Comparison of ENCODE assay signal across 19 cellular contexts in the genomic region with DNA sequence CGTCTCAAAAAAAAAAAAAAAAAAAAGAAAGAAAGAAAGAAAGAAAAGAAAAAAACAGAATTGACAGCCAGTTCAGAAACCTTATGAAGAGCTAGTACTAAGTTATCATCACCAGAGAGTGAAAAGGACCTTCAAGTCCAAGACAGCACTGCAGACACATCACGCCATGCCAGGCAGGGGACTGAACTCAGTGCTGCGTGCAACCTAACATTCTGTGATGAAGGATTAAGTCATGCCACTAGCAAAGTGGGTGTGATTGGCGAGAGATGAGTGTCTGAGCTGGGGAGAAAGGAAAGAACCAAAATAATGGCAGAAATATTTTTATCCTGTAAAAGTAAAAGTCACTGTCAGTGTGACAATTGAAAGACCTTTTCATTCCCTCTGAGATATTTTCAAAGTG. TPM values are rescaled to one million over a fixed set of nuclear protein-coding genes. Genes with fewer than 3 reads are reported as not detected.
DNase-seq lines count a peak whose midpoint lies in the region; ATAC-seq and TF ChIP-seq lines count a peak whose summit lies in the region.
"Had no signal": no experiment of that assay in that cellular context is flagged by ENCODE, and none has a peak within 500 bp of the region (broad histone marks: within the 10 kb centered on the region; RNA-seq: fewer than 3 reads in every experiment).

No MANE protein-coding gene starts in this region.

- H4K8ac ChIP-seq in H9 (replicated peaks; ENCODE audit: insufficient read length, low read depth, low read length), result no peak overlapping the region

- H3K27me3 Mint-ChIP-seq in H9 (ENCODE audit: low read depth) (no peaks in the 10 kb centered on the region), neural progenitor cell (ENCODE audit: insufficient read depth, low read depth) (peaks cover 5% of the 10 kb centered on the region)

- H4K91ac ChIP-seq in H9 (ENCODE audit: insufficient read length, low read depth, low read length), result no peak overlapping the region

- H2BK12ac ChIP-seq in H9 (ENCODE audit: insufficient read length, low read depth, low read length), result no peak overlapping the region

- H3T11ph ChIP-seq in H9 (ENCODE audit: low read length), result no peak overlapping the region

- peaks cover 27% of the 10 kb centered on the region for H3F3A ChIP-seq in neural progenitor cell (ENCODE audit: low read depth)

- H3K18ac ChIP-seq in H9 (ENCODE audit: insufficient read length, low read depth, low read length), result no peak overlapping the region

- H3K23ac ChIP-seq in H9 (ENCODE audit: insufficient read length, low read depth, low read length), result no peak overlapping the region

- H4K20me1 ChIP-seq in H9 (ENCODE audit: control insufficient read depth, insufficient read depth, insufficient read length), result no peaks in the 10 kb centered on the region
- H4K20me1 ChIP-seq in OCI-LY3 (ENCODE audit: insufficient read depth, low read length), result no peaks in the 10 kb centered on the region
- H4K20me1 ChIP-seq in neural progenitor cell (ENCODE audit: low read depth), result peaks cover 35% of the 10 kb centered on the region

- H3K79me2 ChIP-seq in H9 (ENCODE audit: insufficient read depth, low read length), result no peaks in the 10 kb centered on the region
- no peaks in the 10 kb centered on the region for H3K79me2 ChIP-seq in OCI-LY3 (ENCODE audit: low read length)
- H3K79me2 ChIP-seq in neural progenitor cell (ENCODE audit: low read depth), result peaks cover 81% of the 10 kb centered on the region

- TF ChIP-seq CTCF in H9 (conservative IDR thresholded peaks at IDR 0.05) (no peak), OCI-LY3 (IDR thresholded peaks at IDR 0.05; ENCODE audit: low read depth, low read length) (no peak), ascending aorta (IDR thresholded peaks at IDR 0.05) (no peak), neural progenitor cell (IDR thresholded peaks at IDR 0.05) (no peak)

- peaks cover 11% of the 10 kb centered on the region for H3K4me1 ChIP-seq in H9 (ENCODE audit: insufficient read depth, low read length)
- H3K4me1 ChIP-seq in OCI-LY3 (ENCODE audit: low read length), result peaks cover 9% of the 10 kb centered on the region
- H3K4me1 ChIP-seq in ascending aorta, result peaks cover 19 to 61% of the 10 kb centered on the region in 2 donors
- peaks cover 27% of the 10 kb centered on the region for H3K4me1 ChIP-seq in neural progenitor cell

- no CpG with 5 or more reads among the region's 4 CpGs for WGBS in H9 (ENCODE audit: extremely low coverage, insufficient read length, low lambda C conversion rate)

- H3K14ac ChIP-seq in H9 (ENCODE audit: insufficient read depth, low read length), result no peak overlapping the region

- H3K27ac Mint-ChIP-seq in H9 (peak overlapping the region in 2 of 3 experiments; percentile 59 to 76; a peak in 2 of 7 replicates), neural progenitor cell (peak overlapping the region; percentile 94)
- H3K27ac Mint-ChIP-seq: B cell; CD8-positive, alpha-beta T cell; HFFc6; IgD-negative memory B cell had no signal

- no peaks in the 10 kb centered on the region for H3K23me2 ChIP-seq in H9 (ENCODE audit: insufficient read length, low read depth, low read length, poor library complexity, severe bottlenecking)

- H3K9me3 ChIP-seq in H9 (ENCODE audit: control insufficient read depth, low read depth, low read length) (no peaks in the 10 kb centered on the region), OCI-LY3 (ENCODE audit: insufficient read depth, low read length) (no peaks in the 10 kb centered on the region), ascending aorta (no peaks in the 10 kb centered on the region), neural progenitor cell (ENCODE audit: low read depth) (no peaks in the 10 kb centered on the region)
- H3K9me3 ChIP-seq: BLaER1 treated with 17β-estradiol and CSF1 and Interleukin-3, amounts not matched to agents 10 nM and 100 nM had no signal

- H3K27me3 ChIP-seq in H9 (ENCODE audit: insufficient read depth, low read length) (no peaks in the 10 kb centered on the region), OCI-LY3 (ENCODE audit: low read depth, low read length) (peaks cover 11% of the 10 kb centered on the region), ascending aorta (no peaks in the 10 kb centered on the region), neural progenitor cell (no peaks in the 10 kb centered on the region)
- H3K27me3 ChIP-seq: BLaER1 treated with 17β-estradiol and CSF1 and Interleukin-3, amounts not matched to agents 10 nM and 100 nM had no signal

- no peak overlapping the region for H4K5ac ChIP-seq in H9 (ENCODE audit: insufficient read length, low read depth, low read length)

- H3K9me3 Mint-ChIP-seq in H9 (no peaks in the 10 kb centered on the region), neural progenitor cell (no peaks in the 10 kb centered on the region)
- H3K9me3 Mint-ChIP-seq: CD8-positive, alpha-beta T cell; HFFc6; IgD-negative memory B cell had no signal

- no peak overlapping the region for H2BK20ac ChIP-seq in H9 (ENCODE audit: low read depth, low read length, poor library complexity, severe bottlenecking)

- no peak overlapping the region for H2BK5ac ChIP-seq in H9 (ENCODE audit: insufficient read length, low read length)

- H2AFZ ChIP-seq in H9 (ENCODE audit: low read length) (no peak overlapping the region), OCI-LY3 (ENCODE audit: low read depth, low read length) (no peak overlapping the region), neural progenitor cell (replicated peaks) (no peak overlapping the region)

- H2BK120ac ChIP-seq in H9 (ENCODE audit: low read depth, low read length, poor library complexity, severe bottlenecking), result no peak overlapping the region

- no peak overlapping the region for H3K9ac ChIP-seq in H9 (ENCODE audit: extremely low read depth, insufficient read length, low read length)
- no peak overlapping the region for H3K9ac ChIP-seq in OCI-LY3 (ENCODE audit: low read length)
- H3K9ac ChIP-seq in neural progenitor cell, result no peak overlapping the region
- H3K9ac ChIP-seq: BLaER1 treated with 17β-estradiol and CSF1 and Interleukin-3, amounts not matched to agents 10 nM and 100 nM had no signal

- H3K36me3 ChIP-seq in OCI-LY3 (replicated peaks; ENCODE audit: low read depth, low read length), result no peaks in the 10 kb centered on the region
- peaks cover 0 to 6% of the 10 kb centered on the region in 2 donors for H3K36me3 ChIP-seq in ascending aorta
- H3K36me3 ChIP-seq in neural progenitor cell, result no peaks in the 10 kb centered on the region

- DNase-seq in H9, result no peak
- DNase-seq in ascending aorta (ENCODE audit: low spot score in 2 of 2), result peak in 1 of 2 donors; percentile 64
- no peak for DNase-seq in neural progenitor cell (ENCODE audit: low spot score)
- DNase-seq in medulla oblongata (ENCODE audit: extremely low spot score), result no peak
- DNase-seq in NCI-H1694 treated with DMSO at 0.1 percent for 48 hours (lab: John Stamatoyannopoulos, UW), result no peak
- DNase-seq in GM19238 (ENCODE audit: insufficient read length, low spot score), result no peak
- DNase-seq: CD8-positive, alpha-beta T cell; DMS 273 treated with DMSO at 0.1 percent for 48 hours; DMS53; DND-41; EL; HCEC 1CT; HFFc6 had no signal

- ATAC-seq in HG02884 (IDR thresholded peaks at IDR 0.05; ENCODE audit: unreplicated experiment), result no peak
- ATAC-seq: CD8-positive, alpha-beta T cell; GM12878 had no signal

- H3K36me3 Mint-ChIP-seq in H9 (ENCODE audit: insufficient read depth in 1 of 3, low read depth in 3 of 3) (peaks cover 0 to 2% (median 0%) of the 10 kb centered on the region in 3 experiments; a peak in 2 of 7 replicates), neural progenitor cell (peaks cover 32% of the 10 kb centered on the region)
- H3K36me3 Mint-ChIP-seq: CD8-positive, alpha-beta T cell; IgD-negative memory B cell had no signal

- no peak overlapping the region for H3K4ac ChIP-seq in H9 (ENCODE audit: low read depth, low read length)

- no peaks in the 10 kb centered on the region for H3K79me1 ChIP-seq in H9 (ENCODE audit: insufficient read depth, low read depth, low read length, poor library complexity, severe bottlenecking)

- H3K4me2 ChIP-seq in H9 (ENCODE audit: insufficient read depth, insufficient read length, low read length) (no peak overlapping the region), OCI-LY3 (ENCODE audit: low read length) (peak overlapping the region; percentile 39; the same call in 1 of the 2 replicates), neural progenitor cell (no peak overlapping the region)
- H3K4me2 ChIP-seq: BLaER1 treated with 17β-estradiol and CSF1 and Interleukin-3, amounts not matched to agents 10 nM and 100 nM had no signal

- H3K27ac ChIP-seq in H9 (ENCODE audit: insufficient read length, low read depth, low read length) (no peak overlapping the region), OCI-LY3 (ENCODE audit: low read length) (no peak overlapping the region), ascending aorta (peak overlapping the region; percentile 93 to 95), neural progenitor cell (no peak overlapping the region)
- H3K27ac ChIP-seq: BLaER1 treated with 17β-estradiol and CSF1 and Interleukin-3, amounts not matched to agents 10 nM and 100 nM had no signal

- no peak overlapping the region for H3K4me3 Mint-ChIP-seq in H9
- H3K4me3 Mint-ChIP-seq in neural progenitor cell, result no peak overlapping the region
- H3K4me3 Mint-ChIP-seq: B cell; CD8-positive, alpha-beta T cell; HFFc6; IgD-negative memory B cell had no signal

- H3K4me3 ChIP-seq in OCI-LY3 (ENCODE audit: low read length) (peak overlapping the region; percentile 30; the same call in 1 of the 2 replicates), ascending aorta (no peak overlapping the region), neural progenitor cell (no peak overlapping the region)
- H3K4me3 ChIP-seq: BLaER1 treated with 17β-estradiol and CSF1 and Interleukin-3, amounts not matched to agents 10 nM and 100 nM; GM12878 had no signal

- H2AK5ac ChIP-seq in H9 (ENCODE audit: insufficient read length, low read length), result no peak overlapping the region

- H2BK15ac ChIP-seq in H9 (ENCODE audit: low read depth, low read length), result no peak overlapping the region

- intact Hi-C loops in ascending aorta (cut with DNase I), result no loop called here

- H3K4me1 Mint-ChIP-seq in H9, result peaks cover 32% of the 10 kb centered on the region in 2 experiments
- peaks cover 66% of the 10 kb centered on the region for H3K4me1 Mint-ChIP-seq in neural progenitor cell
- H3K4me1 Mint-ChIP-seq: B cell, IgD-negative memory B cell had no signal

- H3K56ac ChIP-seq in H9 (ENCODE audit: insufficient read length, low read depth, low read length), result no peak overlapping the region

RNA-seq across cellular contexts. Expression of a gene that starts 54.7 kb away (rescaled TPM):
- total RNA-seq in H9 (2021) (67.1 and 67.5 TPM in 2 replicates), ascending aorta (1,059 TPM), neural progenitor cell (ENCODE audit: low replicate concordance) (84.4 and 247 TPM in 2 replicates)

Comparison
In these comparisons a context has a peak if more than half of its experiments do, and no peak if none do; other contexts are left out.
1. H3K27ac ChIP-seq: peak in ascending aorta (2 of 2); none in H9 (single experiment), OCI-LY3 (single experiment) and neural progenitor cell (single experiment).